Comparison of ENCODE assay signal across 6 cellular contexts in the genomic region with DNA sequence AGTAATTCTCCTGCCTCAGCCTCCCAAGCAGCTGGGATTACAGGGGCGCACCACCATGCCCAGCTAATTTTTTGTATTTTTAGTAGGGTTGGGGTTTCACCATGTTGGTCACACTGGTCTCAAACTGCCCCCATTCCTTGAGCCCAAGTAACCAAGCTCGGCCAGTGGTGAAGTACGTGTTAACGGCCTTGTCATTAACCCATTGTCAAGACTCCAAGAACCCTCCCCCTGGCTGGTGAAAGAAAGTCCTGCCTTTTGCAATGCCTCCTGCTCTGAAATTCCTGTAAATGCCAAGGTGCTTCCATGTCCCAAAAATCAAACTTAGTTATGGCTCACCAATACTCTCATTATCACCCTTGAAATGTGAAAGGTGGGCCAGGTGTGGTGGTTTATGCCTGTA.
"Had no signal": no experiment of that assay in that cellular context is flagged by ENCODE, and none has a peak within 500 bp of the region (broad histone marks: within the 10 kb centered on the region; RNA-seq: fewer than 3 reads in every experiment).

No MANE protein-coding gene starts in this region.

- H3K4me3 Mint-ChIP-seq: GM23338 had no signal

- H3K9me3 Mint-ChIP-seq: GM23338 had no signal

- H3K36me3 ChIP-seq: HAP-1 had no signal

- H3K9me3 ChIP-seq: HAP-1 had no signal

- H3K4me3 ChIP-seq: GM23338, HAP-1, K562 had no signal

- DNase-seq: H7, IMR-90 had no signal

- H3K27ac Mint-ChIP-seq: GM23338 had no signal

- ATAC-seq: GM23338, HCT116, K562 had no signal
